Comparison of ENCODE assay signal across 10 cellular contexts in the genomic region with DNA sequence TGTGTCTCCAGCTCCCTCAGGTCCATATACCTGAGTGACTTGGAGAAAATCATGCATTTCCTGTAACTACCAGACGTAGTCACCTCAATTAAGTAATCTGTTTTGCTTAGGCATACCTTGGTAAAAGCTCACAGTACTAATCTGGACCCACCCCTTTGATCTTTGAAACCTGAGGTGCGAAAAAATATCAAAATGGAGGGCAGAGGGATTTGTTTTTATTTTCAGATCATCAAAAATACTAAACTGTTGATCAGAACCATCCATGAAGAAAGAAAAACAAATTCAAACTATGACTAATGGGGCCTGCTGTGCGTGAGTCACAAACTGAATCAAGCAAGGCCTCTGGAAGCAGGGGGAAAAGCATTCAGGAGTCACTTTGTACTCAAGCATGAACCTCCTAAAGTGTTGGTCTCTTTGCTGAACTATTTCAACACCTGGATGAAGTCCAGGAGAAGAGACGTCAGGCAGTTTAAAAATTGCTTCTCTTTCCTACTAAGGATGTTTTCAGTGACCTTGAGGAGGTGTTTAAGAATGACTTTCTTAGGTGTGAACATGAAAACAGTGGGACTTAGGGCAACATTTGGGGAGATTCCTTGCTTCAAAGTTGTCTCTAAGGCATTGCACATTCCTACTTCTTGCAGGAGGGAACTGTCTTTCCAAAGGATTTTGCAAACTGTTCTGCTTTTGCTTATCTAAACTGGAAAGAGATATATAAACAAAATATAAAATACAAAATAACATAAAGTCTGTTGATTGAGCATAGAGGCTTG.
A peak's percentile ranks its signal among the peaks of the same experiment; 100 is the strongest.
DNase-seq lines count a peak whose midpoint lies in the region; ATAC-seq and TF ChIP-seq lines count a peak whose summit lies in the region.
"Had no signal": no experiment of that assay in that cellular context is flagged by ENCODE, and none has a peak within 500 bp of the region (broad histone marks: within the 10 kb centered on the region; RNA-seq: fewer than 3 reads in every experiment).

No MANE protein-coding gene starts in this region.

- POLR2A ChIA-PET in activated CD4-positive, alpha-beta T cell treated with anti-CD3 and anti-CD28 coated beads for 36 hours (lab: Charles Lee), result no interaction called here

- ATAC-seq in activated CD4-positive, alpha-beta T cell treated with anti-CD3 and anti-CD28 coated beads for 36 hours, result no peak

- 43% methylated on average over 4 of the region's 4 CpGs for WGBS in hepatocyte (ENCODE audit: low lambda C conversion rate, missing lambda C conversion rate)
- 44 to 56% (median 54%) methylated on average over 4 of the region's 4 CpGs for WGBS in stomach, 5 donors

- peaks cover 2% of the 10 kb centered on the region for H3K27me3 Mint-ChIP-seq in activated CD4-positive, alpha-beta T cell treated with anti-CD3 and anti-CD28 coated beads for 36 hours
- H3K27me3 Mint-ChIP-seq: activated B cell treated with CpG ODN at 0.5 μM for 24 hours had no signal

- no peak for TF ChIP-seq POLR2A in stomach (IDR thresholded peaks at IDR 0.05)

- intact Hi-C loops in stomach (cut with DNase I; ENCODE audit: low total_unique reads), result no loop called here
- intact Hi-C loops in activated CD4-positive, alpha-beta T cell treated with anti-CD3 and anti-CD28 coated beads for 36 hours (cut with DNase I, micrococcal nuclease), result loop anchor here in 1 of 2 experiments (10.0 kb wide), 1 partner anchor 60 kb away; no protein-coding TSS in a partner anchor

- H3K79me2 ChIP-seq in hepatocyte, result no peaks in the 10 kb centered on the region

- no peaks in the 10 kb centered on the region for H3K9me2 ChIP-seq in hepatocyte (replicated peaks; ENCODE audit: insufficient read depth)

- CTCF ChIA-PET in activated CD4-positive, alpha-beta T cell treated with anti-CD3 and anti-CD28 coated beads for 36 hours (lab: Charles Lee), result no interaction called here

- H3K27ac ChIP-seq in hepatocyte (peak overlapping the region; percentile 86), stomach (peak overlapping the region in 4 of 5 donors; percentile 22 to 80 (median 60))

- TF ChIP-seq CTCF in hepatocyte (IDR thresholded peaks at IDR 0.05; ENCODE audit: poor library complexity), result no peak
- TF ChIP-seq CTCF in stomach (IDR thresholded peaks at IDR 0.05), result no peak

- H4K20me1 ChIP-seq in hepatocyte (ENCODE audit: insufficient read depth, poor library complexity, severe bottlenecking), result no peaks in the 10 kb centered on the region

- no peaks in the 10 kb centered on the region for H3K9me3 Mint-ChIP-seq in activated CD4-positive, alpha-beta T cell treated with anti-CD3 and anti-CD28 coated beads for 36 hours (ENCODE audit: low read depth)
- H3K9me3 Mint-ChIP-seq: activated B cell treated with CpG ODN at 0.5 μM for 24 hours had no signal

- H3K36me3 ChIP-seq in hepatocyte (replicated peaks; ENCODE audit: insufficient read depth, low read depth) (no peaks in the 10 kb centered on the region), stomach (no peaks in the 10 kb centered on the region)

- no peaks in the 10 kb centered on the region for H3K4me1 Mint-ChIP-seq in activated CD4-positive, alpha-beta T cell treated with anti-CD3 and anti-CD28 coated beads for 36 hours
- H3K4me1 Mint-ChIP-seq: activated B cell treated with CpG ODN at 0.5 μM for 24 hours had no signal

- in situ Hi-C loops in G401 (cut with HindIII; ENCODE audit: low sequenced_read_pairs), result no loop called here

- H3K4me1 ChIP-seq in hepatocyte (ENCODE audit: insufficient read depth) (peaks cover 19% of the 10 kb centered on the region), stomach (peaks cover 0 to 16% (median 5%) of the 10 kb centered on the region in 4 donors)

- H3K9me3 ChIP-seq in hepatocyte (ENCODE audit: low read depth), result no peaks in the 10 kb centered on the region
- no peaks in the 10 kb centered on the region for H3K9me3 ChIP-seq in stomach

- TF ChIP-seq EP300 in stomach (IDR thresholded peaks at IDR 0.05), result no peak

- no peak overlapping the region for H3K4me3 ChIP-seq in hepatocyte
- no peak overlapping the region for H3K4me3 ChIP-seq in stomach

- H3K4me3 Mint-ChIP-seq in activated CD4-positive, alpha-beta T cell treated with anti-CD3 and anti-CD28 coated beads for 36 hours, result no peak overlapping the region
- H3K4me3 Mint-ChIP-seq: activated B cell treated with CpG ODN at 0.5 μM for 24 hours had no signal

- H3K36me3 Mint-ChIP-seq in activated CD4-positive, alpha-beta T cell treated with anti-CD3 and anti-CD28 coated beads for 36 hours (ENCODE audit: low read depth), result no peaks in the 10 kb centered on the region

- H3K4me2 ChIP-seq in hepatocyte, result peak overlapping the region; percentile 22

- no peak overlapping the region for H2AFZ ChIP-seq in hepatocyte

- no peaks in the 10 kb centered on the region for H3K27me3 ChIP-seq in hepatocyte
- H3K27me3 ChIP-seq in stomach, result no peaks in the 10 kb centered on the region

- DNase-seq in H4 (ENCODE audit: low spot score) (peak; percentile 88), amniotic stem cell (lab: John Stamatoyannopoulos, UW) (peak; percentile 84), hepatocyte (ENCODE audit: low spot score) (peak; percentile 63), stomach (no peak), midbrain (lab: John Stamatoyannopoulos, UW) (no peak), G401 (ENCODE audit: low spot score) (no peak), DMS153 (lab: John Stamatoyannopoulos, UW) (no peak)
- DNase-seq in activated CD4-positive, alpha-beta T cell treated with anti-CD3 and anti-CD28 coated beads for 36 hours, result no peak
- DNase-seq: activated B cell treated with CpG ODN at 0.5 μM for 24 hours, erythroblast had no signal

- H3K27ac Mint-ChIP-seq in activated CD4-positive, alpha-beta T cell treated with anti-CD3 and anti-CD28 coated beads for 36 hours, result no peak overlapping the region
- H3K27ac Mint-ChIP-seq: activated B cell treated with CpG ODN at 0.5 μM for 24 hours had no signal

Comparison
In these comparisons a context has a peak if more than half of its experiments do, and no peak if none do; other contexts are left out.
1. DNase-seq: peak in H4 (single experiment), amniotic stem cell (single experiment) and hepatocyte (single experiment); none in stomach (single experiment), activated CD4-positive, alpha-beta T cell treated with anti-CD3 and anti-CD28 coated beads for 36 hours (single experiment), midbrain (single experiment), G401 (single experiment) and DMS153 (single experiment).